In the genomic region with DNA sequence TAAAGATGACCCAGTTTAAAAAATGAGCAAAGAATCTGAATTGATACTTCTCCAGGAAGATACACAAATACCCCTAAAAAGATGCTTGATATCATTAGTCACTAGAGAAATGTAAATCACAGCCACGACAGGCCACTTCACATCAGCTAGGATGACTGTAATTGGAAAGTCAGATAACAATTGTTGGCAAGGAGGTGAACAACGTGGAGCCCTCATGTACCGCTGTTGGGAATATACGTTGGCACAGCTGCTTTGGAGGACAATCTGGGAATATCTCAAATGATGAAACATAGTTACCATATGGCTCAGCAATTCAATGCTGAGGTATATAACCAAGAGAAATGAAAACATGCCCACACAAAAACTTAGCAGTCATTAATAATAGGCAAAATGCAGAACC, we compare ENCODE assay signal across 1 cellular context.
TF ChIP-seq lines count a peak whose summit lies in the region.

No MANE protein-coding gene starts in this region.

TF ChIP-seq in GM12878, 131 proteins besides CTCF, POLR2A, EP300 and RAD21 (continued from another document):
- TF ChIP-seq E2F4 (IDR thresholded peaks at IDR 0.05; ENCODE audit: low read depth, low read length) (no peak), ZSCAN29 (IDR thresholded peaks at IDR 0.05) (no peak), YY1 (IDR thresholded peaks at IDR 0.05; ENCODE audit: low read depth, low read length) (no peak), RCOR1 (conservative IDR thresholded peaks at IDR 0.05; ENCODE audit: low read depth, low read length) (no peak), NR2C2 (IDR thresholded peaks at IDR 0.05; ENCODE audit: borderline replicate concordance, control insufficient read depth, insufficient read length, low read depth) (no peak)
